Comparison of ENCODE assay signal across 9 cellular contexts in the genomic region with DNA sequence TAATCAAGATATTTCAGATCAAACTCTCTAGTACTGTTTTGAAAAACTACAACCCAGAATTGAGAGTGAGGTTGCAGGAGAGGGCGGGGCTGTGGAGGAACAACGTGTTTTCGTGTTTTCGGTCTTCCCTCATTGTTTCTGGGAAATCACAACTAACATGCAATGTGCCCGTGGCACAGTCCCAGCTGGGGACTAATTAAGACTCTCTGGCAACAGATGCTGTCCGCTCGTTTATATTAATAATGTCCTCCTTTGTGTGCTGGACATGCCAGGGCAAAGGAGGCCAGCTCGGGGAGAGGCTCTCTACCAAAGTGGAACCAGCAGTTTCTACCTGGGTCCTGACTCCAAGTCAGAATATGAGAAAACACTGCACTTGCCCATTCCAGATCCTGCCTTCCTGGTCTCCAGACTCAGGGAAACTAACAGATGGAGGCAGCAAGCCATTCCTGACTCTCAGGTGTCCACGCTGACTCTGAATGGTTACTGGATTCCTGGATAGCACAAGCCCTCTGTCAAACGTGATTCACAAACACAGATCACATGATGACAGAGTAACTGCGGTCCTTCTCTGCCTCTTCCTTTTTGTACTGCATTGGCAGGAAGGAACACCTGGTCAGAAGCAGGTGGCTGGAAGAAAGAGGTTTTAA.
DNase-seq lines count a peak whose midpoint lies in the region; FAIRE-seq and TF ChIP-seq lines count a peak whose summit lies in the region.
"Had no signal": no experiment of that assay in that cellular context is flagged by ENCODE, and none has a peak within 500 bp of the region (broad histone marks: within the 10 kb centered on the region; RNA-seq: fewer than 3 reads in every experiment).

No MANE protein-coding gene starts in this region.

- no peak for TF ChIP-seq EP300 in sigmoid colon (IDR thresholded peaks at IDR 0.05)

- DNase-seq in GM23248 = peak; percentile 31
- DNase-seq in RWPE1 (ENCODE audit: low spot score) = peak; percentile 39
- peak; percentile 86 for DNase-seq in mammary epithelial cell
- no peak for DNase-seq in frontal cortex (ENCODE audit: low spot score in 2 of 2)
- DNase-seq in sigmoid colon = no peak
- DNase-seq in right atrium auricular region (ENCODE audit: low spot score) = no peak
- DNase-seq in SW480 (ENCODE audit: low spot score) = no peak

- no peaks in the 10 kb centered on the region for H3K79me2 ChIP-seq in GM23248 (ENCODE audit: insufficient read depth)
- no peaks in the 10 kb centered on the region for H3K79me2 ChIP-seq in mammary epithelial cell (ENCODE audit: insufficient read depth, low read length)

- no peaks in the 10 kb centered on the region for H3F3A ChIP-seq in GM23248 (ENCODE audit: insufficient read depth)

- H3K4me3 ChIP-seq in GM23248 = peak overlapping the region; percentile 43; the same call in 1 of the 2 replicates
- H3K4me3 ChIP-seq in mammary epithelial cell (replicated peaks in 1 of 3; ENCODE audit: insufficient read depth in 1 of 3, low read depth in 2 of 3, low read length in 3 of 3) = peak overlapping the region; percentile 6 to 42 (median 29)
- H3K4me3 ChIP-seq in neutrophil (ENCODE audit: low read depth in 1 of 2, low read length in 1 of 2) = peak overlapping the region; percentile 25 to 37
- no peak overlapping the region for H3K4me3 ChIP-seq in sigmoid colon
- no peak overlapping the region for H3K4me3 ChIP-seq in right atrium auricular region
- H3K4me3 ChIP-seq: lung had no signal

- H3K27me3 ChIP-seq in GM23248 (replicated peaks; ENCODE audit: insufficient read depth) (no peaks in the 10 kb centered on the region), mammary epithelial cell (ENCODE audit: insufficient read depth, low read length) (no peaks in the 10 kb centered on the region), neutrophil (no peaks in the 10 kb centered on the region), sigmoid colon (no peaks in the 10 kb centered on the region), right atrium auricular region (no peaks in the 10 kb centered on the region)

- dilution Hi-C loops in mammary epithelial cell (cut with HindIII; ENCODE audit: low sequenced_read_pairs) = no loop called here

- no peak for TF ChIP-seq POLR2A in sigmoid colon (IDR thresholded peaks at IDR 0.05)

- CTCF ChIA-PET in RWPE1 (lab: Yijun Ruan, JAX) = interaction anchor here (0.9 kb wide), 1 partner anchor 19 kb away, joined by 3 read pairs; no protein-coding TSS in a partner anchor
- CTCF ChIA-PET in mammary epithelial cell (lab: Charles Lee; ENCODE audit: low non-redundant PET) = no interaction called here

- intact Hi-C loops in mammary epithelial cell (cut with micrococcal nuclease) (loop anchor here (1.0 to 2.0 kb wide), 2 partner anchors 33 to 109 kb away; no protein-coding TSS in a partner anchor), sigmoid colon (cut with DNase I) (no loop called here)

- TF ChIP-seq CTCF in RWPE1 (conservative IDR thresholded peaks at IDR 0.05; ENCODE audit: low read depth) (no peak), mammary epithelial cell (conservative IDR thresholded peaks at IDR 0.05 in 1 of 2, IDR thresholded peaks at IDR 0.05 in 1 of 2; ENCODE audit: extremely low read depth in 1 of 2, insufficient read depth in 1 of 2, low read depth in 1 of 2, low read length in 2 of 2) (no peak), neutrophil (IDR thresholded peaks at IDR 0.05) (no peak), sigmoid colon (IDR thresholded peaks at IDR 0.05) (no peak), right atrium auricular region (IDR thresholded peaks at IDR 0.05) (no peak)

- H2AFZ ChIP-seq in GM23248 (peak overlapping the region; percentile 76), mammary epithelial cell (ENCODE audit: low read depth, low read length) (peak overlapping the region; percentile 89)

- POLR2A ChIA-PET in RWPE1 (lab: Yijun Ruan, JAX; ENCODE audit: low non-redundant PET) = no interaction called here

- no peaks in the 10 kb centered on the region for H3K9me3 ChIP-seq in GM23248 (ENCODE audit: low read depth)
- H3K9me3 ChIP-seq in mammary epithelial cell (replicated peaks; ENCODE audit: insufficient read depth, low read length) = no peaks in the 10 kb centered on the region
- H3K9me3 ChIP-seq in neutrophil = no peaks in the 10 kb centered on the region
- no peaks in the 10 kb centered on the region for H3K9me3 ChIP-seq in sigmoid colon
- H3K9me3 ChIP-seq in right atrium auricular region = no peaks in the 10 kb centered on the region

- peaks cover 11% of the 10 kb centered on the region for H3K4me1 ChIP-seq in GM23248 (ENCODE audit: insufficient read depth)
- peaks cover 14% of the 10 kb centered on the region for H3K4me1 ChIP-seq in mammary epithelial cell (ENCODE audit: insufficient read depth, low read length)
- H3K4me1 ChIP-seq in neutrophil (ENCODE audit: control insufficient read depth in 1 of 2, insufficient read depth in 1 of 2, low read depth in 1 of 2, low read length in 1 of 2) = peaks cover 51 to 57% of the 10 kb centered on the region in 2 experiments
- no peaks in the 10 kb centered on the region for H3K4me1 ChIP-seq in sigmoid colon
- H3K4me1 ChIP-seq in right atrium auricular region = no peaks in the 10 kb centered on the region

- peak overlapping the region; percentile 51 for H3K4me2 ChIP-seq in GM23248 (ENCODE audit: unreplicated experiment)
- peak overlapping the region; percentile 88 for H3K4me2 ChIP-seq in mammary epithelial cell (ENCODE audit: insufficient read depth, low read depth, low read length)

- in situ Hi-C loops in GM23248 (cut with MboI) (no loop called here), mammary epithelial cell (cut with MboI; ENCODE audit: low sequenced_read_pairs in 2 of 2) (no loop called here)

- H3K36me3 ChIP-seq in GM23248 (ENCODE audit: low read depth) (no peaks in the 10 kb centered on the region), mammary epithelial cell (ENCODE audit: insufficient read depth, low read length) (no peaks in the 10 kb centered on the region), neutrophil (no peaks in the 10 kb centered on the region), sigmoid colon (no peaks in the 10 kb centered on the region), right atrium auricular region (no peaks in the 10 kb centered on the region)

- H3K9me2 ChIP-seq in GM23248 (ENCODE audit: insufficient read depth) = no peaks in the 10 kb centered on the region

- 11 to 15% methylated on average over 11 of the region's 11 CpGs for WGBS in GM23248 (ENCODE audit: low coverage in 1 of 2, low lambda C conversion rate in 2 of 2, missing lambda C conversion rate in 2 of 2), 2 experiments
- 3% methylated on average over 11 of the region's 11 CpGs for WGBS in mammary epithelial cell (ENCODE audit: low coverage, missing lambda C conversion rate)
- 38 to 57% methylated on average over 11 of the region's 11 CpGs for WGBS in sigmoid colon, 2 donors

- H4K20me1 ChIP-seq in GM23248 (ENCODE audit: insufficient read depth) (no peaks in the 10 kb centered on the region), mammary epithelial cell (ENCODE audit: insufficient read depth, low read length) (no peaks in the 10 kb centered on the region)

- BruUV-seq in mammary epithelial cell (replicated peaks; lab: Mats Ljungman, UMichigan) = TSS peak; percentile 91

- H3K9ac ChIP-seq in GM23248 = peak overlapping the region; percentile 4; the same call in 1 of the 2 replicates
- H3K9ac ChIP-seq in mammary epithelial cell (ENCODE audit: insufficient read depth, low read length) = peak overlapping the region; percentile 38

- no peak overlapping the region for H3K27ac ChIP-seq in GM23248
- H3K27ac ChIP-seq in RWPE1 = peak overlapping the region; percentile 88
- peak overlapping the region; percentile 69 for H3K27ac ChIP-seq in mammary epithelial cell (ENCODE audit: insufficient read depth, low read depth, low read length)
- peak overlapping the region; percentile 98 for H3K27ac ChIP-seq in neutrophil
- peak overlapping the region in 1 of 4 donors; percentile 25 for H3K27ac ChIP-seq in sigmoid colon
- H3K27ac ChIP-seq in right atrium auricular region = no peak overlapping the region

- no peak for FAIRE-seq in frontal cortex (lab: Jason Lieb, UNC)

Comparison
In these comparisons a context has a peak if more than half of its experiments do, and no peak if none do; other contexts are left out.
1. DNase-seq: peak in GM23248 (single experiment), RWPE1 (single experiment) and mammary epithelial cell (single experiment); none in frontal cortex (0 of 2), sigmoid colon (single experiment), right atrium auricular region (single experiment) and SW480 (single experiment).
2. H3K27ac ChIP-seq: peak in RWPE1 (single experiment), mammary epithelial cell (single experiment) and neutrophil (single experiment); none in GM23248 (single experiment) and right atrium auricular region (0 of 2).
3. H3K4me3 ChIP-seq: peak in GM23248 (single experiment), mammary epithelial cell (3 of 3) and neutrophil (2 of 2); none in sigmoid colon (0 of 4) and right atrium auricular region (0 of 2).